26 cellular contexts compared by ENCODE assay signal in the genomic region with DNA sequence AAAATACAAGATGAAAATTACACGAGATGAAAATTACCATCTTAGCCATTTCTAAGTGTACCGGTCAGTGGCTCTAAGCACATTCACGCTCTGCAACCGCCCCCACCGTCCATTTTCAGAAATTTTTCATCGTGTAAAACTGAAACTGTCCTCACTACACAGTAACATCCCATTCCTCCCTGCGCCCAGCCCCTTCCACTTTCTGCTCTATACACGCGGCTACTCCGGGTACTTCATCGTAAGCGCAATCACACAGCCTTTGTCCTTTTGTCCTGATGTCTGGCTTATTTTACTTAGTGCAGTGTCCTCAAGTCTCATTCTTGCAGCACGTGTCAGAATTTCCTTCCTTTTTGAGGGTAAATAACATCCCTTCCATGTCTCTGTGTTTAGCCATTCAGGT. TPM values are rescaled to one million over a fixed set of nuclear protein-coding genes. Genes with fewer than 3 reads are reported as not detected.
DNase-seq lines count a peak whose midpoint lies in the region; ATAC-seq and TF ChIP-seq lines count a peak whose summit lies in the region.
"Had no signal": no experiment of that assay in that cellular context is flagged by ENCODE, and none has a peak within 500 bp of the region (broad histone marks: within the 10 kb centered on the region; RNA-seq: fewer than 3 reads in every experiment).

No MANE protein-coding gene starts in this region.

- H3K27me3 ChIP-seq in spleen (replicated peaks in 1 of 7): no peaks in the 10 kb centered on the region
- H3K27me3 ChIP-seq: body of pancreas had no signal

- 61 to 69% (median 65%) methylated on average over 13 of the region's 13 CpGs for WGBS in spleen, 5 donors

- no peaks in the 10 kb centered on the region for H3K9me3 Mint-ChIP-seq in activated naive CD8-positive, alpha-beta T cell (ENCODE audit: low read depth)
- H3K9me3 Mint-ChIP-seq: stimulated activated naive CD8-positive, alpha-beta T cell treated with anti-CD3 and anti-CD28 coated beads, Interleukin-15, amount 100 ng/mL, for 72 hours had no signal

- no peak for TF ChIP-seq POLR2A in spleen (IDR thresholded peaks at IDR 0.05)

- H3K27ac Mint-ChIP-seq in activated naive CD8-positive, alpha-beta T cell: peak overlapping the region; percentile 90

- TF ChIP-seq CTCF in GM12875 (IDR thresholded peaks at IDR 0.05; ENCODE audit: borderline replicate concordance, insufficient read depth, low read depth, low read length) (0 out of 2 replicates have a peak, but pooled peaks have one; percentile 5), spleen (IDR thresholded peaks at IDR 0.05 in 8 of 11, conservative IDR thresholded peaks at IDR 0.05 in 3 of 11) (no peak)

- peak overlapping the region in 6 of 8 donors; percentile 36 to 97 (median 75) for H3K27ac ChIP-seq in spleen
- H3K27ac ChIP-seq: body of pancreas, colonic mucosa, epithelial cell of prostate, WERI-Rb-1 had no signal

- H3K4me1 Mint-ChIP-seq in activated naive CD8-positive, alpha-beta T cell (ENCODE audit: low read depth): peaks cover 60% of the 10 kb centered on the region

- peak overlapping the region; percentile 15 for H3K4me3 ChIP-seq in GM12875 (ENCODE audit: low read depth, low read length)
- H3K4me3 ChIP-seq in spleen: no peak overlapping the region
- H3K4me3 ChIP-seq: body of pancreas, colonic mucosa had no signal

- no peaks in the 10 kb centered on the region for H3K27me3 Mint-ChIP-seq in activated naive CD8-positive, alpha-beta T cell

- H3K36me3 ChIP-seq in spleen: no peaks in the 10 kb centered on the region
- H3K36me3 ChIP-seq: colonic mucosa, WERI-Rb-1 had no signal

- H3K4me1 ChIP-seq in spleen: peaks cover 32 to 79% (median 69%) of the 10 kb centered on the region in 6 donors
- H3K4me1 ChIP-seq: body of pancreas, colonic mucosa had no signal

- H3K36me3 Mint-ChIP-seq in activated naive CD8-positive, alpha-beta T cell: no peaks in the 10 kb centered on the region

- intact Hi-C loops in spleen (cut with DNase I; ENCODE audit: low total_unique reads): no loop called here

- no peak for ATAC-seq in HG03378 (IDR thresholded peaks at IDR 0.05; ENCODE audit: unreplicated experiment)
- ATAC-seq: body of pancreas; stimulated activated naive CD8-positive, alpha-beta T cell treated with anti-CD3 and anti-CD28 coated beads, Interleukin-15, amount 100 ng/mL, for 72 hours had no signal

- peak; percentile 50 for DNase-seq in activated CD8-positive, alpha-beta memory T cell treated with anti-CD3 and anti-CD28 coated beads, Interleukin-2, amount 50 U/mL, for 48 hours
- DNase-seq in activated CD8-positive, alpha-beta memory T cell treated with anti-CD3 and anti-CD28 coated beads, Interleukin-2, amount 50 U/mL, for 4 hours: no peak
- peak; percentile 64 for DNase-seq in spleen
- no peak for DNase-seq in SIG-M5 (lab: John Stamatoyannopoulos, UW)
- DNase-seq in ecto neural progenitor cell (ENCODE audit: low spot score): no peak
- DNase-seq: ACHN; activated naive CD4-positive, alpha-beta T cell treated with anti-CD3 and anti-CD28 coated beads, Interleukin-2, amount 50 U/mL, for 16 hours; body of pancreas; colonic mucosa; COR-L47; HCEC 1CT; midbrain; NCI-H1048; NCI-H2081 treated with DMSO at 0.1 percent for 48 hours; NCI-H510A treated with DMSO at 0.1 percent for 48 hours; nucleus accumbens; retina; SHP77; stimulated activated naive CD8-positive, alpha-beta T cell treated with anti-CD3 and anti-CD28 coated beads, Interleukin-15, amount 100 ng/mL, for 72 hours; T-helper 1 cell; trophoblast cell; WERI-Rb-1 had no signal

- H3K4me3 Mint-ChIP-seq in activated naive CD8-positive, alpha-beta T cell: peak overlapping the region; percentile 61

- H3K9me3 ChIP-seq in spleen: no peaks in the 10 kb centered on the region
- H3K9me3 ChIP-seq: body of pancreas, colonic mucosa had no signal

RNA-seq across cellular contexts. Expression of gene GPR132, which starts 3.6 kb away (rescaled TPM):
- total RNA-seq in spleen: 10 to 100 TPM; 17.5 to 33.7 (median 23.1) TPM
- 1 to 10 TPM; 5.0 to 9.0 (median 5.8) TPM for polyA plus RNA-seq in spleen

RNA-seq across cellular contexts. Expression of gene CDCA4, which starts 47.9 kb away (rescaled TPM):
- total RNA-seq in spleen: 10 to 100 TPM in 2 of 7 donors, 1 to 10 TPM in 5; 6.5 to 15.1 (median 8.7) TPM
- 10 to 100 TPM in 1 of 3 donors, 1 to 10 TPM in 2; 5.8 to 10.5 (median 8.5) TPM for polyA plus RNA-seq in spleen

Comparison
In these comparisons a context has a peak if more than half of its experiments do, and no peak if none do; other contexts are left out.
1. DNase-seq: peak in activated CD8-positive, alpha-beta memory T cell treated with anti-CD3 and anti-CD28 coated beads, Interleukin-2, amount 50 U/mL, for 48 hours (single experiment) and spleen (single experiment); none in activated CD8-positive, alpha-beta memory T cell treated with anti-CD3 and anti-CD28 coated beads, Interleukin-2, amount 50 U/mL, for 4 hours (single experiment), SIG-M5 (single experiment) and ecto neural progenitor cell (single experiment).